Comparison of ENCODE assay signal across 15 cellular contexts in the genomic region with DNA sequence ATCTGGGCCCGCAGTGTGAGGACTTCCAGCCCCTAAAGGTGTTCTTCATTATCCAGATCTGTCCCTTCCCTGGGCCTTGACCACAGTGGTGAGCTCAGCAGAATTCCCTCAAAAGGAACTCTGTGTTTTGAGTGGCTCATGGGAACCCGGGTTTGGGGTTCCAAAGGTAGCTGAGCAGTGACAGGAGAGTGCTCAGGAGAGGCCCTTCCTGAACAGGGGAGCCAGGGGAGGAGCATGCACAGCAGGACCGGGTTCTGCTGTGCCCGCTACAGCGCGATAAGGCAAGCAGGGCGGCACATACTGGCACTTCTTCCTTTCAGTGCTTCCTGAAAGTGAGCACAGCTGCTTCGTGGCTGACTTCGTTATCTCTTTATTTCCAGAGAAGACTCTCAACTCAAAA.
DNase-seq lines count a peak whose midpoint lies in the region; ATAC-seq and TF ChIP-seq lines count a peak whose summit lies in the region.
"Had no signal": no experiment of that assay in that cellular context is flagged by ENCODE, and none has a peak within 500 bp of the region (broad histone marks: within the 10 kb centered on the region; RNA-seq: fewer than 3 reads in every experiment).

No MANE protein-coding gene starts in this region.

- no peaks in the 10 kb centered on the region for H3K27me3 ChIP-seq in BLaER1 treated with 17β-estradiol and CSF1 and Interleukin-3, amounts not matched to agents 10 nM and 100 nM
- H3K27me3 ChIP-seq in adrenal gland (no peaks in the 10 kb centered on the region), mesenchymal stem cell (ENCODE audit: control insufficient read depth in 1 of 2, insufficient read depth in 1 of 2, low read length in 2 of 2) (no peaks in the 10 kb centered on the region), sigmoid colon (no peaks in the 10 kb centered on the region)
- H3K27me3 ChIP-seq: SJCRH30 had no signal

- H3K18ac ChIP-seq in mesenchymal stem cell (ENCODE audit: low read depth in 1 of 2, low read length in 2 of 2), result no peak overlapping the region

- DNase-seq in HUDEP-2 (lab: John Stamatoyannopoulos, UW; ENCODE audit: unreplicated experiment in 76 of 76), result peak in 74 of 76 experiments; percentile 50 to 95 (median 85)
- peak in 1 of 7 donors; percentile 45 for DNase-seq in adrenal gland
- no peak for DNase-seq in mesenchymal stem cell
- DNase-seq in germinal center (ENCODE audit: low spot score), result no peak
- no peak for DNase-seq in SK-N-DZ (ENCODE audit: low spot score)
- no peak for DNase-seq in sigmoid colon
- DNase-seq: activated CD4-positive, alpha-beta memory T cell treated with anti-CD3 and anti-CD28 coated beads for 36 hours; amygdala; foreskin melanocyte; NCI-H524; SJCRH30; substantia nigra had no signal

- TF ChIP-seq CTCF in adrenal gland (IDR thresholded peaks at IDR 0.05) (no peak), sigmoid colon (IDR thresholded peaks at IDR 0.05) (no peak)

- H2BK120ac ChIP-seq in mesenchymal stem cell (ENCODE audit: low read depth, low read length), result no peak overlapping the region

- H3K4me2 ChIP-seq in BLaER1 treated with 17β-estradiol and CSF1 and Interleukin-3, amounts not matched to agents 10 nM and 100 nM, result peak overlapping the region; percentile 16 to 67 (median 39); a peak in 20 of 22 replicates
- H3K4me2 ChIP-seq in mesenchymal stem cell (ENCODE audit: low read length, poor library complexity, severe bottlenecking), result no peak overlapping the region

- TF ChIP-seq POLR2A in adrenal gland (IDR thresholded peaks at IDR 0.05) (no peak), sigmoid colon (IDR thresholded peaks at IDR 0.05) (no peak)

- peaks cover 42% of the 10 kb centered on the region for H3K79me1 ChIP-seq in mesenchymal stem cell (replicated peaks; ENCODE audit: low read length, poor library complexity, severe bottlenecking)

- no peak overlapping the region for H3K23ac ChIP-seq in mesenchymal stem cell (ENCODE audit: low read length in 2 of 2)

- H4K91ac ChIP-seq in mesenchymal stem cell (ENCODE audit: low read length), result peak overlapping the region; percentile 8

- H3K9me3 ChIP-seq in BLaER1 treated with 17β-estradiol and CSF1 and Interleukin-3, amounts not matched to agents 10 nM and 100 nM (replicated peaks in 1 of 11), result no peaks in the 10 kb centered on the region
- no peaks in the 10 kb centered on the region for H3K9me3 ChIP-seq in adrenal gland (replicated peaks in 1 of 3)
- no peaks in the 10 kb centered on the region for H3K9me3 ChIP-seq in mesenchymal stem cell (ENCODE audit: control insufficient read depth, low read length)
- H3K9me3 ChIP-seq in sigmoid colon, result no peaks in the 10 kb centered on the region
- H3K9me3 ChIP-seq: SJCRH30 had no signal

- H2BK5ac ChIP-seq in mesenchymal stem cell (ENCODE audit: low read depth, low read length, poor library complexity, severe bottlenecking), result no peak overlapping the region

- no peak overlapping the region for H2AK5ac ChIP-seq in mesenchymal stem cell (ENCODE audit: low read length, severe bottlenecking)

- H4K20me1 ChIP-seq in BLaER1 treated with 17β-estradiol and CSF1 and Interleukin-3, amounts not matched to agents 10 nM and 100 nM, result peaks cover 6 to 92% (median 20%) of the 10 kb centered on the region in 11 experiments; a peak in 15 of 22 replicates

- intact Hi-C loops in adrenal gland (cut with DNase I), result no loop called here
- intact Hi-C loops in sigmoid colon (cut with DNase I), result no loop called here

- peak overlapping the region in 9 of 11 experiments; percentile 1 to 53 (median 32); a peak in 10 of 22 replicates for H3K27ac ChIP-seq in BLaER1 treated with 17β-estradiol and CSF1 and Interleukin-3, amounts not matched to agents 10 nM and 100 nM
- peak overlapping the region in 3 of 5 donors; percentile 15 to 22 (median 15) for H3K27ac ChIP-seq in adrenal gland
- no peak overlapping the region for H3K27ac ChIP-seq in mesenchymal stem cell (ENCODE audit: low read length, poor library complexity, severe bottlenecking)
- H3K27ac ChIP-seq in sigmoid colon, result no peak overlapping the region
- H3K27ac ChIP-seq: SJCRH30 had no signal

- no peak overlapping the region for H4K8ac ChIP-seq in mesenchymal stem cell (ENCODE audit: low read length)

- no peak overlapping the region for H3K4ac ChIP-seq in mesenchymal stem cell (ENCODE audit: low read depth in 1 of 2, low read length in 2 of 2)

- H2BK12ac ChIP-seq in mesenchymal stem cell (ENCODE audit: low read length in 2 of 2), result no peak overlapping the region

- peak overlapping the region in 4 of 11 experiments; percentile 1 to 44 (median 17); a peak in 5 of 22 replicates for H3K9ac ChIP-seq in BLaER1 treated with 17β-estradiol and CSF1 and Interleukin-3, amounts not matched to agents 10 nM and 100 nM
- no peak overlapping the region for H3K9ac ChIP-seq in mesenchymal stem cell (ENCODE audit: low read length)

- peaks cover 87 to 100% (median 95%) of the 10 kb centered on the region in 11 experiments for H3K36me3 ChIP-seq in BLaER1 treated with 17β-estradiol and CSF1 and Interleukin-3, amounts not matched to agents 10 nM and 100 nM
- H3K36me3 ChIP-seq in adrenal gland (replicated peaks in 1 of 2) (peaks cover 0 to 56% of the 10 kb centered on the region in 2 donors), mesenchymal stem cell (ENCODE audit: control insufficient read depth in 1 of 2, insufficient read depth in 2 of 2, low read depth in 1 of 2, low read length in 2 of 2) (peaks cover 48 to 78% of the 10 kb centered on the region in 2 experiments), sigmoid colon (peaks cover 22 to 71% (median 37%) of the 10 kb centered on the region in 4 donors)
- H3K36me3 ChIP-seq: SJCRH30 had no signal

- no peak for ATAC-seq in HG03520 (IDR thresholded peaks at IDR 0.05; ENCODE audit: unreplicated experiment)

- H3K4me1 ChIP-seq in BLaER1 treated with 17β-estradiol and CSF1 and Interleukin-3, amounts not matched to agents 10 nM and 100 nM, result peaks cover 10 to 26% (median 14%) of the 10 kb centered on the region in 10 experiments
- H3K4me1 ChIP-seq in adrenal gland (replicated peaks in 1 of 2) (peaks cover 22 to 30% of the 10 kb centered on the region in 2 donors), mesenchymal stem cell (ENCODE audit: control insufficient read depth, insufficient read depth, low read depth, low read length) (no peaks in the 10 kb centered on the region), sigmoid colon (peaks cover 0 to 12% (median 10%) of the 10 kb centered on the region in 4 donors)

- no peak for TF ChIP-seq EP300 in sigmoid colon (IDR thresholded peaks at IDR 0.05)

- 55 to 86% (median 74%) methylated on average over 8 to 9 of the region's 9 CpGs for WGBS in adrenal gland, 4 donors
- 94% methylated on average over 9 of the region's 9 CpGs for WGBS in mesenchymal stem cell
- 52 to 77% methylated on average over 9 of the region's 9 CpGs for WGBS in sigmoid colon, 2 donors

- H3K4me3 ChIP-seq in BLaER1 treated with 17β-estradiol and CSF1 and Interleukin-3, amounts not matched to agents 10 nM and 100 nM, result no peak overlapping the region
- H3K4me3 ChIP-seq in adrenal gland, result no peak overlapping the region
- peak overlapping the region in 1 of 2 experiments; percentile 15 for H3K4me3 ChIP-seq in mesenchymal stem cell (ENCODE audit: insufficient read depth in 1 of 2, low read depth in 1 of 2, low read length in 2 of 2)
- no peak overlapping the region for H3K4me3 ChIP-seq in sigmoid colon
- H3K4me3 ChIP-seq: lung, SJCRH30 had no signal

- H3K14ac ChIP-seq in mesenchymal stem cell (ENCODE audit: low read length in 2 of 2), result no peak overlapping the region

- H2AFZ ChIP-seq in mesenchymal stem cell (ENCODE audit: low read depth, low read length), result no peak overlapping the region

- no peak overlapping the region for H2BK15ac ChIP-seq in mesenchymal stem cell (ENCODE audit: low read depth, poor library complexity, severe bottlenecking)

Comparison
In these comparisons a context has a peak if more than half of its experiments do, and no peak if none do; other contexts are left out.
1. H3K27ac ChIP-seq: peak in BLaER1 treated with 17β-estradiol and CSF1 and Interleukin-3, amounts not matched to agents 10 nM and 100 nM (9 of 11) and adrenal gland (3 of 5); none in mesenchymal stem cell (single experiment) and sigmoid colon (0 of 4).
2. DNase-seq: peak in HUDEP-2 (74 of 76); none in mesenchymal stem cell (single experiment), germinal center (single experiment), SK-N-DZ (single experiment) and sigmoid colon (single experiment).